Comparison of ENCODE assay signal across 17 cellular contexts in the genomic region with DNA sequence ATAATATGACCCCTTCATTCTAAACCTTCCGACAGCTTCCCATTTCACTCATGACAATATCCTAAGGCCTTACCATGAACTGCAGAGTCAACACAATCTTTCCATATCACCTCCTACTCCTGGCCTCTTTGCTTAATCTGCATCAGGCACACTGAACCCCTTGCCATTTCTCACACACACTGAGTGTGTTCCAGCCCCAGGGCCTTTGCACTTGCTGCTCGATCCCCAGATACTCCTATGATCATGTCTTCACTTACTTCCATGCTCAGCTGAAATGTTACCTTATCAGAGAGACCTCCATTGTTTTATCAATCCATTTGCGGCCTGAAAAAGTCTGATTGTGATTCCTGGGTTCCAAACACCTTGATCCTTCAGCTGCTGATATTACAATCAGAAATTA. TPM values are rescaled to one million over a fixed set of nuclear protein-coding genes. Genes with fewer than 3 reads are reported as not detected.
DNase-seq lines count a peak whose midpoint lies in the region; ATAC-seq, FAIRE-seq and TF ChIP-seq lines count a peak whose summit lies in the region.
"Had no signal": no experiment of that assay in that cellular context is flagged by ENCODE, and none has a peak within 500 bp of the region (broad histone marks: within the 10 kb centered on the region; RNA-seq: fewer than 3 reads in every experiment).

No MANE protein-coding gene starts in this region.

- in situ Hi-C loops in K562 (cut with MboI) = no loop called here

- POLR2A ChIA-PET in MCF 10A (lab: Yijun Ruan, JAX) (interaction anchor here (0.7 to 3.7 kb wide), 26 partner anchors 10 to 284 kb away, joined by 3 to 37 read pairs (median 6); a partner anchor contains a TSS), K562 (lab: Yijun Ruan, JAX) (interaction anchor here (0.8 to 3.6 kb wide), 3 partner anchors 12 to 20 kb away, joined by 3 to 12 read pairs (median 7); no protein-coding TSS in a partner anchor)

- no peaks in the 10 kb centered on the region for H3K79me2 ChIP-seq in K562 (ENCODE audit: control insufficient read depth, insufficient read depth, low read length)

- H3K27me3 Mint-ChIP-seq in MCF 10A (ENCODE audit: insufficient read depth, unreplicated experiment) = no peaks in the 10 kb centered on the region
- no peaks in the 10 kb centered on the region for H3K27me3 Mint-ChIP-seq in mesothelial cell of epicardium (ENCODE audit: low read depth)

- H3K27ac ChIP-seq in breast epithelium = no peak overlapping the region
- no peak overlapping the region for H3K27ac ChIP-seq in K562 (ENCODE audit: extremely low read depth, low read depth, low read length)
- no peak overlapping the region for H3K27ac ChIP-seq in esophagus muscularis mucosa (replicated peaks in 1 of 4)
- peak overlapping the region; percentile 92 for H3K27ac ChIP-seq in skeletal muscle tissue (ENCODE audit: low read depth, low read length)
- H3K27ac ChIP-seq: HL-60, PC-9 had no signal

- no peak for TF ChIP-seq EP300 in K562 (IDR thresholded peaks at IDR 0.05; ENCODE audit: low read length)
- TF ChIP-seq EP300 in esophagus muscularis mucosa (IDR thresholded peaks at IDR 0.05) = no peak

- H3K9me3 ChIP-seq in breast epithelium = no peaks in the 10 kb centered on the region
- H3K9me3 ChIP-seq in K562 (replicated peaks; ENCODE audit: control insufficient read depth, insufficient read depth, low read depth, low read length) = no peaks in the 10 kb centered on the region
- H3K9me3 ChIP-seq in esophagus muscularis mucosa = no peaks in the 10 kb centered on the region
- no peaks in the 10 kb centered on the region for H3K9me3 ChIP-seq in skeletal muscle tissue (ENCODE audit: control insufficient read depth in 3 of 3, low read length in 3 of 3)

- H3K27ac Mint-ChIP-seq in MCF 10A (ENCODE audit: low read depth, unreplicated experiment) (peak overlapping the region; percentile 40), mesothelial cell of epicardium (no peak overlapping the region)
- H3K27ac Mint-ChIP-seq: CD14-positive monocyte, IgD-negative memory B cell had no signal

- H3K27me3 ChIP-seq in breast epithelium = no peaks in the 10 kb centered on the region
- H3K27me3 ChIP-seq in K562 (ENCODE audit: control insufficient read depth in 2 of 2, insufficient read depth in 2 of 2, low read length in 2 of 2) = no peaks in the 10 kb centered on the region
- H3K27me3 ChIP-seq in esophagus muscularis mucosa = no peaks in the 10 kb centered on the region
- no peaks in the 10 kb centered on the region for H3K27me3 ChIP-seq in skeletal muscle tissue (ENCODE audit: control insufficient read depth in 3 of 3, insufficient read depth in 3 of 3, low read length in 3 of 3)

- 36% methylated on average over 3 of the region's 3 CpGs for WGBS in K562 (ENCODE audit: insufficient coverage, low coverage, missing lambda C conversion rate)
- 67% methylated on average over 3 of the region's 3 CpGs for WGBS in esophagus muscularis mucosa

- H2AFZ ChIP-seq in K562 (ENCODE audit: low read depth, low read length) = peak overlapping the region; percentile 46
- H2AFZ ChIP-seq: PC-9 had no signal

- H4K20me1 ChIP-seq in K562 (replicated peaks; ENCODE audit: control insufficient read depth, insufficient read depth, low read length) = no peaks in the 10 kb centered on the region

- TF ChIP-seq POLR2A in breast epithelium (IDR thresholded peaks at IDR 0.05) (no peak), K562 (conservative IDR thresholded peaks at IDR 0.05) (no peak), esophagus muscularis mucosa (IDR thresholded peaks at IDR 0.05; ENCODE audit: low read depth) (no peak)

- H3K4me1 ChIP-seq in breast epithelium (no peaks in the 10 kb centered on the region), K562 (replicated peaks in 1 of 2; ENCODE audit: control insufficient read depth in 2 of 2, insufficient read depth in 2 of 2, low read length in 2 of 2) (peaks cover 36 to 60% of the 10 kb centered on the region in 2 experiments), esophagus muscularis mucosa (peaks cover 0 to 14% (median 2%) of the 10 kb centered on the region in 4 donors), skeletal muscle tissue (ENCODE audit: control insufficient read depth in 3 of 3, insufficient read depth in 3 of 3, low read length in 3 of 3) (peaks cover 13 to 33% (median 29%) of the 10 kb centered on the region in 3 donors)

- H3K9me1 ChIP-seq in K562 (ENCODE audit: control insufficient read depth, insufficient read depth, low read length) = no peaks in the 10 kb centered on the region

- DNase-seq in MCF 10A (ENCODE audit: unreplicated experiment) = no peak
- DNase-seq in breast epithelium (ENCODE audit: low spot score in 2 of 2) = no peak
- no peak for DNase-seq in K562 (ENCODE audit: extremely low read depth in 1 of 4, low spot score in 3 of 4)
- DNase-seq in esophagus muscularis mucosa (ENCODE audit: extremely low spot score) = peak; percentile 26
- DNase-seq in A172 (ENCODE audit: low spot score) = no peak
- DNase-seq in HK-2 (ENCODE audit: unreplicated experiment) = no peak
- no peak for DNase-seq in mesothelial cell of epicardium (ENCODE audit: low spot score in 2 of 2, unreplicated experiment in 2 of 2)
- DNase-seq: NCI-H1417 treated with DMSO at 0.1 percent for 48 hours, NCI-H2171, NCI-H446, NCI-H748 treated with DMSO at 0.1 percent for 48 hours had no signal

- H3K4me3 Mint-ChIP-seq in MCF 10A (ENCODE audit: unreplicated experiment) (no peak overlapping the region), mesothelial cell of epicardium (no peak overlapping the region)
- H3K4me3 Mint-ChIP-seq: CD14-positive monocyte, IgD-negative memory B cell had no signal

- intact Hi-C loops in MCF 10A (cut with micrococcal nuclease) (loop anchor here (5.0 kb wide), 1 partner anchor 60 kb away; no protein-coding TSS in a partner anchor), breast epithelium (cut with DNase I; ENCODE audit: low total_unique reads) (no loop called here), K562 (cut with micrococcal nuclease) (loop anchor here (5.0 kb wide), 1 partner anchor 45 kb away; a partner anchor contains a TSS), esophagus muscularis mucosa (cut with DNase I) (no loop called here)

- no peak for ATAC-seq in K562

- BruUV-seq in MCF 10A (replicated peaks; lab: Mats Ljungman, UMichigan) (TSS peak; percentile 81), K562 (replicated peaks; lab: Mats Ljungman, UMichigan) (no TSS peak)

- H3K36me3 ChIP-seq in breast epithelium (no peaks in the 10 kb centered on the region), K562 (ENCODE audit: control insufficient read depth, insufficient read depth, low read length) (no peaks in the 10 kb centered on the region), esophagus muscularis mucosa (no peaks in the 10 kb centered on the region), skeletal muscle tissue (ENCODE audit: control insufficient read depth in 3 of 3, insufficient read depth in 3 of 3, low read length in 3 of 3) (no peaks in the 10 kb centered on the region)

- H3K9ac ChIP-seq in K562 (ENCODE audit: insufficient read depth in 1 of 2, low read depth in 2 of 2, low read length in 2 of 2) (no peak overlapping the region), skeletal muscle tissue (ENCODE audit: low read depth in 1 of 3, low read length in 3 of 3) (no peak overlapping the region)

- H3K4me1 Mint-ChIP-seq in MCF 10A (ENCODE audit: insufficient read depth, unreplicated experiment) (peaks cover 40% of the 10 kb centered on the region), mesothelial cell of epicardium (peaks cover 14% of the 10 kb centered on the region)
- H3K4me1 Mint-ChIP-seq: IgD-negative memory B cell had no signal

- H3K36me3 Mint-ChIP-seq in MCF 10A (ENCODE audit: insufficient read depth, unreplicated experiment) (peaks cover 7% of the 10 kb centered on the region), mesothelial cell of epicardium (no peaks in the 10 kb centered on the region)
- H3K36me3 Mint-ChIP-seq: CD14-positive monocyte had no signal

- H3K9me3 Mint-ChIP-seq in MCF 10A (ENCODE audit: unreplicated experiment) (peaks cover 7% of the 10 kb centered on the region), mesothelial cell of epicardium (peaks cover 9% of the 10 kb centered on the region)
- H3K9me3 Mint-ChIP-seq: IgD-negative memory B cell had no signal

- H3K4me3 ChIP-seq in breast epithelium (no peak overlapping the region), K562 (no peak overlapping the region), esophagus muscularis mucosa (no peak overlapping the region), skeletal muscle tissue (ENCODE audit: low read length in 3 of 3) (no peak overlapping the region)
- H3K4me3 ChIP-seq: PC-9 had no signal

- TF ChIP-seq CTCF in MCF 10A (IDR thresholded peaks at IDR 0.05; ENCODE audit: unreplicated experiment) (no peak), breast epithelium (IDR thresholded peaks at IDR 0.05) (no peak), K562 (IDR thresholded peaks at IDR 0.05 in 2 of 3, conservative IDR thresholded peaks at IDR 0.05 in 1 of 3; ENCODE audit: insufficient read depth in 2 of 3, low read depth in 1 of 3, low read length in 3 of 3) (no peak), esophagus muscularis mucosa (IDR thresholded peaks at IDR 0.05) (no peak), mesothelial cell of epicardium (IDR thresholded peaks at IDR 0.05; ENCODE audit: unreplicated experiment) (no peak)

- no peak for TF ChIP-seq RAD21 in K562 (CRISPR knock-in tag; conservative IDR thresholded peaks at IDR 0.05 in 1 of 2, IDR thresholded peaks at IDR 0.05 in 1 of 2)

- no peak overlapping the region for H3K4me2 ChIP-seq in K562 (ENCODE audit: insufficient read depth, low read length)
- H3K4me2 ChIP-seq: PC-9 had no signal

- no peak for FAIRE-seq in K562 (lab: Jason Lieb, UNC)
- FAIRE-seq: HTR-8/SVneo had no signal

- CTCF ChIA-PET in MCF 10A (lab: Yijun Ruan, JAX) (interaction anchor here (0.6 to 2.0 kb wide), 3 partner anchors 12 to 134 kb away, joined by 3 to 6 read pairs (median 3); no protein-coding TSS in a partner anchor), K562 (lab: Yijun Ruan, JAX; ENCODE audit: low intra/inter-chr PET ratio) (no interaction called here)

RNA-seq across cellular contexts. Expression of a gene that starts 47.0 kb away (rescaled TPM):
- total RNA-seq in MCF 10A (2022) (109 and 126 TPM in 2 replicates), breast epithelium (10 to 100 TPM; 48.0 to 60.0 (median 57.5) TPM), K562 (2014; rRNA removed) (12.2 and 13.1 TPM in 2 replicates), K562 (2014; rRNA removed; fragmentation: Illumina TruSeq; extraction: Trizol) (11.2 and 11.5 TPM in 2 replicates), K562 (2015; rRNA removed; fragmentation: Illumina TruSeq; extraction: Trizol) (14.0 and 15.4 TPM in 2 replicates), K562 (2021) (24.4 and 26.2 TPM in 2 replicates), esophagus muscularis mucosa (100 to 1,000 TPM in 1 of 4 donors, 10 to 100 TPM in 3; 31.1 to 175 (median 63.8) TPM), skeletal muscle tissue (20.9 TPM), mesothelial cell of epicardium (29.6 to 32.5 TPM (median 30.5 TPM) in 3 replicates)
- total RNA-seq in K562 (2011; cell fraction: chromatin; rRNA removed; ENCODE audit: low replicate concordance) = 11.0 and 16.7 TPM in 2 replicates
- total RNA-seq in K562 (2011; cell fraction: nucleolus; rRNA removed) = 10.9 and 16.3 TPM in 2 replicates
- total RNA-seq in K562 (2011; cell fraction: nucleoplasm; rRNA removed) = 9.7 and 11.9 TPM in 2 replicates
- polyA plus RNA-seq in K562 (2011; rRNA removed) (8.7 and 10.5 TPM in 2 replicates), K562 (2014; fragmentation: Illumina TruSeq; extraction: Trizol) (17.9 and 24.2 TPM in 2 replicates), K562 (2014; fragmentation: Nextera tagmentation; extraction: Ambion mirVana) (1 to 10 TPM; 1.7 to 2.2 TPM), K562 (2014; rRNA removed) (12.8 and 13.7 TPM in 2 replicates)
- polyA plus RNA-seq in K562 (2011; cell fraction: cytosol; rRNA removed) = 5.4 and 6.5 TPM in 2 replicates
- 17.0 and 22.9 TPM in 2 replicates for polyA plus RNA-seq in K562 (2011; cell fraction: nucleus; rRNA removed)
- polyA plus RNA-seq in K562 (2012) = 12.5 and 19.4 TPM in 2 replicates
- polyA minus RNA-seq in K562 (2011; rRNA and poly(A)+ RNA removed) = 6.7 and 7.2 TPM in 2 replicates
- 7.4 and 11.6 TPM in 2 replicates for polyA minus RNA-seq in K562 (2011; cell fraction: cytosol; rRNA and poly(A)+ RNA removed)
- polyA minus RNA-seq in K562 (2011; cell fraction: nucleus; rRNA and poly(A)+ RNA removed) = 9.2 and 9.9 TPM in 2 replicates
- 15.9 and 21.7 TPM in 2 replicates for total RNA-seq in A172 (2014; rRNA removed; shearing (Covaris generic))

Comparison
In these comparisons a context has a peak if more than half of its experiments do, and no peak if none do; other contexts are left out.
1. intact Hi-C loops: an anchor here in MCF 10A (5.0 kb wide) and K562 (5.0 kb wide); none called in breast epithelium and esophagus muscularis mucosa.